ENCODE assay signal across 9 cellular contexts in the genomic region with DNA sequence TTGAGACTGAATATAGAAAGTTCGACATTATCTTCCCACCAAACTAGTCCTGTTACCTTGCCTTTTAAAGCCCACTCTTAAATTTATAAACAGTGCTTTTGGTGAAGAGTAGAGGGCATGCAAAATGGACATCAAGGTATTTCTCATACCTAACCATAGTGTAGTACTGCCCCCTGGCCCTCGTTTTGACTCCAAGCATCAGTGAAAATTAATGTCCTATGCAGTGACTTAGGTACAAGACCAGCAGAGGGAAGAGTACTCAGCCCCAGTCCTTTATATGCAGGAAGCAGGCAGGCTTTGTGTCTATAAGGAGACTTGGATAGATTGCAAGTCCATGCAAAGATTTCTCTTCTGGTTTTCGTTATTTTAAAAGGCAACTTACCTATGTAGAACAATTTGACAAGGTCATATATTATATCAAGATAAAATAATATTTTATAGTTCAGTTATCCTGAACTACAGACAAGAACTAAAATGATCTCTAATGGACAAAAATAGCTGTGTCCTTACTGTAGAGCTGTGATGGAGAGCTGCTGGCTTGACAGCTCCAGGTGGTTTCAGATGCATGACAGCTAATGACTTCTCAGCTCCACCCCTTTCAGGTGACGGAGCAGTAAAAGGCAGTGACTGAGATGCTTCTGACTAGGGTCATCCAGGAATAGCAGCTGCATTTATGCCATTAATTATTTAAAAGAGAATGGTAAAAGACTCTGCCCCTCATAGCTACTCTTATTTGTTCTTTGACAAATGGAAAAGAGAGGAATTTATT.
DNase-seq lines count a peak whose midpoint lies in the region; ATAC-seq and TF ChIP-seq lines count a peak whose summit lies in the region.
"Had no signal": no experiment of that assay in that cellular context is flagged by ENCODE, and none has a peak within 500 bp of the region (broad histone marks: within the 10 kb centered on the region; RNA-seq: fewer than 3 reads in every experiment).

No MANE protein-coding gene starts in this region.

- peaks cover 6% of the 10 kb centered on the region for H3K27me3 Mint-ChIP-seq in neural progenitor cell (ENCODE audit: insufficient read depth, low read depth)

- no peaks in the 10 kb centered on the region for H3K36me3 ChIP-seq in neural progenitor cell

- H3K4me3 ChIP-seq in neural progenitor cell = no peak overlapping the region

- H3K27ac ChIP-seq in neural progenitor cell = no peak overlapping the region

- no peaks in the 10 kb centered on the region for H3K36me3 Mint-ChIP-seq in neural progenitor cell

- in situ Hi-C loops in G401 (cut with HindIII; ENCODE audit: low sequenced_read_pairs) (no loop called here), SK-MEL-5 (cut with HindIII; ENCODE audit: low pct_unique_long_range_greater_than_20kb, low sequenced_read_pairs) (no loop called here)

- no peaks in the 10 kb centered on the region for H3K79me2 ChIP-seq in neural progenitor cell (ENCODE audit: low read depth)

- no peaks in the 10 kb centered on the region for H3F3A ChIP-seq in neural progenitor cell (ENCODE audit: low read depth)

- H3K27me3 ChIP-seq in neural progenitor cell = no peaks in the 10 kb centered on the region

- DNase-seq in G401 (ENCODE audit: low spot score) (peak; percentile 50), NCI-H146 (lab: John Stamatoyannopoulos, UW) (peak; percentile 84), SK-MEL-5 (ENCODE audit: low read depth, low spot score) (peak; percentile 41), neural progenitor cell (ENCODE audit: low spot score) (peak; percentile 54), amniotic stem cell (lab: John Stamatoyannopoulos, UW) (no peak), GM19238 (ENCODE audit: insufficient read length, low spot score) (no peak)
- DNase-seq: activated CD8-positive, alpha-beta T cell treated with anti-CD3 and anti-CD28 coated beads, Interleukin-2, amount 10 ng/mL, durations not matched to agents 7 days and 5 days; stimulated activated CD4-positive, alpha-beta T cell treated with anti-CD3 and anti-CD28 coated beads, Interleukin-15, amount 100 ng/mL, for 24 hours had no signal

- no peaks in the 10 kb centered on the region for H3K9me3 ChIP-seq in neural progenitor cell (ENCODE audit: low read depth)

- H3K9me3 Mint-ChIP-seq in neural progenitor cell = peaks cover 7% of the 10 kb centered on the region

- peaks cover 24% of the 10 kb centered on the region for H3K4me1 Mint-ChIP-seq in neural progenitor cell

- no peak overlapping the region for H3K4me3 Mint-ChIP-seq in neural progenitor cell
- H3K4me3 Mint-ChIP-seq: activated CD8-positive, alpha-beta T cell treated with anti-CD3 and anti-CD28 coated beads, Interleukin-2, amount 10 ng/mL, durations not matched to agents 7 days and 5 days had no signal

- H3K4me1 ChIP-seq in neural progenitor cell = peaks cover 9% of the 10 kb centered on the region

- no peak overlapping the region for H3K9ac ChIP-seq in neural progenitor cell

- no peaks in the 10 kb centered on the region for H4K20me1 ChIP-seq in neural progenitor cell (ENCODE audit: low read depth)

- no peak overlapping the region for H3K4me2 ChIP-seq in neural progenitor cell

- no peak for ATAC-seq in GM18867 (IDR thresholded peaks at IDR 0.05; ENCODE audit: unreplicated experiment)
- ATAC-seq: activated CD8-positive, alpha-beta T cell treated with anti-CD3 and anti-CD28 coated beads, Interleukin-2, amount 10 ng/mL, durations not matched to agents 7 days and 5 days had no signal

- no peak overlapping the region for H2AFZ ChIP-seq in neural progenitor cell (replicated peaks)

- TF ChIP-seq CTCF in neural progenitor cell (IDR thresholded peaks at IDR 0.05) = peak; percentile 52

- no peak overlapping the region for H3K27ac Mint-ChIP-seq in neural progenitor cell
- H3K27ac Mint-ChIP-seq: activated CD8-positive, alpha-beta T cell treated with anti-CD3 and anti-CD28 coated beads, Interleukin-2, amount 10 ng/mL, durations not matched to agents 7 days and 5 days had no signal

Comparison
In these comparisons a context has a peak if more than half of its experiments do, and no peak if none do; other contexts are left out.
1. DNase-seq: peak in G401 (single experiment), NCI-H146 (single experiment), SK-MEL-5 (single experiment) and neural progenitor cell (single experiment); none in amniotic stem cell (single experiment) and GM19238 (single experiment).